11 cellular contexts compared by ENCODE assay signal in genomic region chr21:17458279-17458678, GRCh38. TPM values are rescaled to one million over a fixed set of nuclear protein-coding genes. Genes with fewer than 3 reads are reported as not detected.
"Had no signal": no experiment of that assay in that cellular context is flagged by ENCODE, and none has a peak within 500 bp of the region (broad histone marks: within the 10 kb centered on the region; RNA-seq: fewer than 3 reads in every experiment).

No MANE protein-coding gene starts in this region.

- H2AFZ ChIP-seq: GM23248 had no signal

- H3K36me3 ChIP-seq: HAP-1 had no signal

- ATAC-seq: GM23338, HCT116 had no signal

- H3K27ac ChIP-seq: GM23248 had no signal

- H3K4me3 ChIP-seq: GM23248, GM23338, HAP-1 had no signal

- H3K9ac ChIP-seq: GM23248 had no signal

- DNase-seq: GM23248, GOT3, H7, H9, HCEC 1CT, HFFc6 had no signal

- H3K9me3 ChIP-seq: HAP-1 had no signal

- H3K4me2 ChIP-seq: GM23338 had no signal

- FAIRE-seq: H1, H54 had no signal

RNA-seq across cellular contexts. Expression of gene CXADR, which starts 54.6 kb away (rescaled TPM):
- total RNA-seq: GM23248 had no signal
